In the genomic region with DNA sequence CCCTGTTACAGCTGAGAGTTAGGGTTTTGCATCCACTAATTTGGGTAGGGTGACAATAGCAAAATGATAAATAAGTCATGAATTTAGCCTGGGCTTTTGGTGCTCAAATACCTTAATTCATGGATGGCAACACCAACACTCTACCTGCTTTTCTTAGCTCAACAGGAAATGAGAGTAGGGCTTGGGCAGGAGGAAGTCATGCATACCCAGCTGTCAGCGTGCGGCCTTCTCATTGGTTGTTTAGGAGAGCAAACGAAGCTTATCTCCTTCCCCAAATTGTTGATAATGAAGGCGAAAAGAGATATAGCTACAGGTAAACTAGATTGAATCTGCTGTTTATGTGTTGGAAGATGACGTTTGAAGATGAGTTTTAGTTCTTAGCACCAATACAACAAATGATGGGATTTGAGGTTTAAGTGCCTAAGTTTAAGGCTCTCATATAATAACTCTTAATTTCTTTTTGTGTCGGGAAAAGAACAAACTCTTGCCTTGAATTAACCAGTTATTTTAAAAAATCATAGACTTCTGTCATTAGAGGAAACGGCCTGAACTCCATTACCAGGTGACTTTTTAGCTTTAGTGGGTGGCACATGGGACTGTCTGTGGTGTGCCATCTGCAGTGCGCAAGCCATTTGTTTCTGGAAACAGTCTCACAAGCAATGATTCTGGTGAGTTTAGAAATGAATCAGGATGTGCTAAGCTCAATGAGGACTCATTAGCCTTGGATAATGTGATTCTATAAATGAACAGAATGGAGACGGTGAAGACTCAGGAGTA, we compare ENCODE assay signal across 9 cellular contexts. TPM values are rescaled to one million over a fixed set of nuclear protein-coding genes. Genes with fewer than 3 reads are reported as not detected.
DNase-seq lines count a peak whose midpoint lies in the region; ATAC-seq and TF ChIP-seq lines count a peak whose summit lies in the region.
"Had no signal": no experiment of that assay in that cellular context is flagged by ENCODE, and none has a peak within 500 bp of the region (broad histone marks: within the 10 kb centered on the region; RNA-seq: fewer than 3 reads in every experiment).

No MANE protein-coding gene starts in this region.

- in situ Hi-C loops in GM13977 (cut with MboI; ENCODE audit: low pct_unique_long_range_greater_than_20kb, low sequenced_read_pairs, unreplicated experiment): no loop called here

- H3K4me3 ChIP-seq in Karpas-422 (ENCODE audit: low read length): no peak overlapping the region
- no peak overlapping the region for H3K4me3 ChIP-seq in esophagus squamous epithelium
- no peak overlapping the region for H3K4me3 ChIP-seq in Caco-2 (ENCODE audit: low read depth, low read length)
- H3K4me3 ChIP-seq: thoracic aorta had no signal

- no peak overlapping the region for H3K9ac ChIP-seq in Karpas-422 (ENCODE audit: low read length)

- H3K27ac Mint-ChIP-seq in Caco-2 (ENCODE audit: unreplicated experiment): no peak overlapping the region

- H3K9me3 Mint-ChIP-seq in Caco-2 (ENCODE audit: unreplicated experiment): no peaks in the 10 kb centered on the region

- no peak overlapping the region for H2AFZ ChIP-seq in Karpas-422 (ENCODE audit: low read length)

- no peak for TF ChIP-seq CTCF in GM13977 (IDR thresholded peaks at IDR 0.05; ENCODE audit: extremely low read depth, insufficient read depth, missing control alignments)
- no peak for TF ChIP-seq CTCF in esophagus squamous epithelium (IDR thresholded peaks at IDR 0.05)
- no peak for TF ChIP-seq CTCF in Caco-2 (IDR thresholded peaks at IDR 0.05; ENCODE audit: insufficient read depth in 1 of 2, low read depth in 1 of 2, low read length in 1 of 2, severe bottlenecking in 1 of 2, unreplicated experiment in 1 of 2)

- H4K20me1 ChIP-seq in Karpas-422 (ENCODE audit: insufficient read depth, low read depth, low read length): no peaks in the 10 kb centered on the region

- ATAC-seq in GM21529 (IDR thresholded peaks at IDR 0.05; ENCODE audit: unreplicated experiment): peak; percentile 63

- TF ChIP-seq POLR2A in esophagus squamous epithelium (IDR thresholded peaks at IDR 0.05): peak in 1 of 4 donors; percentile 13

- H3K36me3 Mint-ChIP-seq in Caco-2 (ENCODE audit: insufficient read depth, unreplicated experiment): peaks cover 56% of the 10 kb centered on the region

- H3K4me1 Mint-ChIP-seq in Caco-2 (ENCODE audit: low read depth, unreplicated experiment): peaks cover 40% of the 10 kb centered on the region

- H3K9me3 ChIP-seq in Karpas-422 (ENCODE audit: low read length): no peaks in the 10 kb centered on the region
- H3K9me3 ChIP-seq in esophagus squamous epithelium: no peaks in the 10 kb centered on the region
- no peaks in the 10 kb centered on the region for H3K9me3 ChIP-seq in Caco-2
- H3K9me3 ChIP-seq: thoracic aorta had no signal

- CTCF ChIA-PET in Caco-2 (lab: Charles Lee): no interaction called here

- no peaks in the 10 kb centered on the region for H3K27me3 Mint-ChIP-seq in Caco-2 (ENCODE audit: insufficient read depth, unreplicated experiment)

- peak overlapping the region; percentile 45 for H3K4me2 ChIP-seq in Karpas-422 (ENCODE audit: low read depth, low read length, poor library complexity, severe bottlenecking)

- H3K27ac ChIP-seq in Karpas-422 (ENCODE audit: low read length) (no peak overlapping the region), esophagus squamous epithelium (peak overlapping the region in 1 of 4 donors; percentile 18)
- H3K27ac ChIP-seq: thoracic aorta had no signal

- DNase-seq in GM13977 (ENCODE audit: low spot score): peak; percentile 43
- peak; percentile 79 for DNase-seq in Karpas-422
- DNase-seq in esophagus squamous epithelium (lab: John Stamatoyannopoulos, UW): peak; percentile 13
- DNase-seq in effector CD8-positive, alpha-beta T cell (lab: John Stamatoyannopoulos, UW): no peak
- DNase-seq in NCI-H187 (lab: John Stamatoyannopoulos, UW): no peak
- no peak for DNase-seq in NCI-H524 treated with DMSO at 0.1 percent for 48 hours (lab: John Stamatoyannopoulos, UW)
- no peak for DNase-seq in Caco-2

- 77 to 85% methylated on average over 9 of the region's 9 CpGs for WGBS in esophagus squamous epithelium, 2 donors

- H3K4me1 ChIP-seq in Karpas-422 (ENCODE audit: low read length): peaks cover 14% of the 10 kb centered on the region
- H3K4me1 ChIP-seq in esophagus squamous epithelium: peaks cover 0 to 68% (median 11%) of the 10 kb centered on the region in 3 donors
- peaks cover 8% of the 10 kb centered on the region; the same call in 1 of the 2 replicates for H3K4me1 ChIP-seq in Caco-2

- no peak overlapping the region for H3K4me3 Mint-ChIP-seq in Caco-2 (ENCODE audit: unreplicated experiment)

- intact Hi-C loops in esophagus squamous epithelium (cut with DNase I): no loop called here
- intact Hi-C loops in Caco-2 (cut with micrococcal nuclease; ENCODE audit: unreplicated experiment): no loop called here

- POLR2A ChIA-PET in Caco-2 (lab: Charles Lee): interaction anchor here (1.1 kb wide), 1 partner anchor 408 kb away, joined by 3 read pairs; the partner anchor contains the start of gene RNF149

- no peaks in the 10 kb centered on the region for H3K9me2 ChIP-seq in Karpas-422 (replicated peaks; ENCODE audit: insufficient read depth, low read length)

- H3K27me3 ChIP-seq in Karpas-422 (ENCODE audit: low read length) (peaks cover 4% of the 10 kb centered on the region; the same call in 1 of the 2 replicates), esophagus squamous epithelium (no peaks in the 10 kb centered on the region), Caco-2 (replicated peaks; ENCODE audit: control insufficient read depth, insufficient read depth, low read length) (no peaks in the 10 kb centered on the region)

- no TSS peak for BruUV-seq in Caco-2 (replicated peaks; lab: Mats Ljungman, UMichigan)

- H3K79me2 ChIP-seq in Karpas-422 (ENCODE audit: low read length): no peaks in the 10 kb centered on the region

- no peaks in the 10 kb centered on the region for H3K36me3 ChIP-seq in Karpas-422 (ENCODE audit: insufficient read depth, low read length)
- H3K36me3 ChIP-seq in esophagus squamous epithelium: no peaks in the 10 kb centered on the region
- no peaks in the 10 kb centered on the region for H3K36me3 ChIP-seq in Caco-2 (ENCODE audit: control insufficient read depth, insufficient read depth, low read length)
- H3K36me3 ChIP-seq: thoracic aorta had no signal

RNA-seq across cellular contexts. Expression of gene MAP4K4, which starts 19.7 kb away (rescaled TPM):
- 2.7 and 4.5 TPM in 2 replicates for total RNA-seq in Karpas-422 (2014; rRNA removed; shearing (Covaris generic); ENCODE audit: low replicate concordance)
- total RNA-seq in esophagus squamous epithelium (100 to 1,000 TPM in 1 of 4 donors, 10 to 100 TPM in 3; 46.0 to 121 (median 53.9) TPM), Caco-2 (2022) (257 and 263 TPM in 2 replicates)

Comparison
In these comparisons a context has a peak if more than half of its experiments do, and no peak if none do; other contexts are left out.
1. DNase-seq: peak in GM13977 (single experiment), Karpas-422 (single experiment) and esophagus squamous epithelium (single experiment); none in effector CD8-positive, alpha-beta T cell (single experiment), NCI-H187 (0 of 2), NCI-H524 treated with DMSO at 0.1 percent for 48 hours (single experiment) and Caco-2 (0 of 2).